ENCODE assay signal across 9 cellular contexts in the genomic region with DNA sequence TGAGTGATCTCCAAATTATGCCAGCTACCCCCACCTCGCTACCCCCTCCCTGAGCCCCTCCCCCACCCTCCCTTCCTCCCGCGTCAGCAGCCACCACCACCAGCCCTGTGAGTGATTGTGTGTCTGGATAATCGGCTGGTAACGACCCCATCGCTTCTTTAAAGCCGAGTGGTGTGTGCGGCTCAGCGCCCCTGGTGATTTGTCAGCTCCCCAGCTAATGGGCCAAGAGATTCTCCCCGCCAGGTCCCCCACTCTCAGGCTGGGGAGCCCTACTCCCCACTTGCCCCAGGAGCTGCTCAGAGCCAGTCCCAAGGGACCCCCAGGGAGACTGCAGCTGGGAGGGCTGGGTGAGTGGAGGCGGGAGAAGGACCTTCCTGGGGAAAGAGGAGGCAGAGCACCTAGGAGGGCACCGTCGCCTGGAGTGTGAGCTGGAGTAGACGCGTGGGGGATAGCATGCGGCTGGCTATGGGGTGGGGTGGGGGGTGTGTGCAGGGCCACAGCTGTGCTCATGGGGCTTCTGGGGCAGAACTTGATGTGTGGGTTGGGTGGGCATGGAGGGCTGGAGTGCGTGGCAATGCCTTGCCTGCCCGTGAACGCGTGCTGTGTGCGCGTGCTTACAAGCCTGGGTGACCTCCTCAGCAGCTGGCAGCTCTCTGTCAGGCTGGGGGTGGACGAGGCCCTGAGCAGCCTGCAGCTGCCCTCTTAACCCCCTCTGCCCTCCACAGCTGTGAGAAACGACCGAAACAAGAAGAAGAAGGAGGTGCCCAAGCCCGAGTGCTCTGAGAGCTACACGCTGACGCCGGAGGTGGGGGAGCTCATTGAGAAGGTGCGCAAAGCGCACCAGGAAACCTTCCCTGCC. TPM values are rescaled to one million over a fixed set of nuclear protein-coding genes. Genes with fewer than 3 reads are reported as not detected.
A peak's percentile ranks its signal among the peaks of the same experiment; 100 is the strongest.
DNase-seq lines count a peak whose midpoint lies in the region; ATAC-seq and TF ChIP-seq lines count a peak whose summit lies in the region.
"Had no signal": no experiment of that assay in that cellular context is flagged by ENCODE, and none has a peak within 500 bp of the region (broad histone marks: within the 10 kb centered on the region; RNA-seq: fewer than 3 reads in every experiment).

No MANE protein-coding gene starts in this region.

- no peak for ATAC-seq in GM23338
- ATAC-seq in HG02798 (IDR thresholded peaks at IDR 0.05; ENCODE audit: poor library complexity, unreplicated experiment) = no peak
- ATAC-seq in GM19035 (IDR thresholded peaks at IDR 0.05; ENCODE audit: unreplicated experiment) = no peak
- ATAC-seq in GM21528 (IDR thresholded peaks at IDR 0.05; ENCODE audit: low FRiP score, unreplicated experiment) = no peak

- intact Hi-C loops in colonic mucosa (cut with DNase I) = no loop called here

- H3K36me3 ChIP-seq in GM23338 (ENCODE audit: insufficient read depth) = no peaks in the 10 kb centered on the region
- H3K36me3 ChIP-seq in colonic mucosa = peaks cover 6% of the 10 kb centered on the region
- H3K36me3 ChIP-seq in neural progenitor cell = no peaks in the 10 kb centered on the region

- no peak for TF ChIP-seq CTCF in GM23338 (conservative IDR thresholded peaks at IDR 0.05; ENCODE audit: low read depth in 2 of 2)
- no peak for TF ChIP-seq CTCF in colonic mucosa (IDR thresholded peaks at IDR 0.05)
- no peak for TF ChIP-seq CTCF in neural progenitor cell (IDR thresholded peaks at IDR 0.05)

- H2AFZ ChIP-seq in GM23338 (no peak overlapping the region), neural progenitor cell (replicated peaks) (no peak overlapping the region)

- peaks cover 26% of the 10 kb centered on the region for H3K27me3 ChIP-seq in GM23338 (ENCODE audit: insufficient read depth)
- H3K27me3 ChIP-seq in colonic mucosa = no peaks in the 10 kb centered on the region
- peaks cover 3% of the 10 kb centered on the region for H3K27me3 ChIP-seq in neural progenitor cell

- H3K9ac ChIP-seq in colonic mucosa (ENCODE audit: low read depth in 2 of 2, low read length in 2 of 2) (no peak overlapping the region), neural progenitor cell (no peak overlapping the region)

- H3K4me1 Mint-ChIP-seq in GM23338 = peaks cover 86% of the 10 kb centered on the region
- peaks cover 66% of the 10 kb centered on the region for H3K4me1 Mint-ChIP-seq in neural progenitor cell

- H3K4me1 ChIP-seq in GM23338 (ENCODE audit: insufficient read depth) = peaks cover 69% of the 10 kb centered on the region
- peaks cover 21% of the 10 kb centered on the region for H3K4me1 ChIP-seq in colonic mucosa
- peaks cover 45% of the 10 kb centered on the region for H3K4me1 ChIP-seq in neural progenitor cell

- H4K20me1 ChIP-seq in GM23338 (replicated peaks; ENCODE audit: insufficient read depth) = peaks cover 6% of the 10 kb centered on the region; the same call in 1 of the 2 replicates
- H4K20me1 ChIP-seq in neural progenitor cell (ENCODE audit: low read depth) = peaks cover 45% of the 10 kb centered on the region

- no peaks in the 10 kb centered on the region for H3K9me3 ChIP-seq in colonic mucosa
- H3K9me3 ChIP-seq in neural progenitor cell (ENCODE audit: low read depth) = no peaks in the 10 kb centered on the region

- H3K79me2 ChIP-seq in GM23338 (replicated peaks; ENCODE audit: insufficient read depth) (no peaks in the 10 kb centered on the region), neural progenitor cell (ENCODE audit: low read depth) (no peaks in the 10 kb centered on the region)

- H3K27ac Mint-ChIP-seq in GM23338 = no peak overlapping the region
- peak overlapping the region; percentile 81 for H3K27ac Mint-ChIP-seq in neural progenitor cell

- H3K9me2 ChIP-seq in GM23338 (ENCODE audit: insufficient read depth) = no peaks in the 10 kb centered on the region

- H3K9me3 Mint-ChIP-seq in GM23338 (no peaks in the 10 kb centered on the region), neural progenitor cell (no peaks in the 10 kb centered on the region)

- H3K4me3 Mint-ChIP-seq in GM23338 (peak overlapping the region; percentile 29; the same call in 1 of the 3 replicates), neural progenitor cell (peak overlapping the region; percentile 77)

- DNase-seq in GM23338 (ENCODE audit: low spot score) (no peak), NCI-H2029 treated with DMSO at 0.1 percent for 48 hours (lab: John Stamatoyannopoulos, UW) (peak; percentile 24), colonic mucosa (peak; percentile 16), neural progenitor cell (ENCODE audit: low spot score) (peak; percentile 53)
- DNase-seq in stimulated activated CD8-positive, alpha-beta memory T cell treated with anti-CD3 and anti-CD28 coated beads, Interleukin-4, amount 100 ng/mL, for 48 hours = no peak
- DNase-seq: SW 1271 had no signal

- H3K36me3 Mint-ChIP-seq in GM23338 (ENCODE audit: low read depth) = peaks cover 41% of the 10 kb centered on the region
- H3K36me3 Mint-ChIP-seq in neural progenitor cell = peaks cover 14% of the 10 kb centered on the region

- H3F3A ChIP-seq in GM23338 (replicated peaks; ENCODE audit: low read depth) = peaks cover 6% of the 10 kb centered on the region; the same call in 1 of the 2 replicates
- H3F3A ChIP-seq in neural progenitor cell (ENCODE audit: low read depth) = peaks cover 8% of the 10 kb centered on the region

- H3K27ac ChIP-seq in GM23338 (ENCODE audit: low read depth) = no peak overlapping the region
- no peak overlapping the region for H3K27ac ChIP-seq in colonic mucosa
- no peak overlapping the region for H3K27ac ChIP-seq in neural progenitor cell

- H3K4me3 ChIP-seq in GM23338 (peak overlapping the region; percentile 34; the same call in 1 of the 2 replicates), colonic mucosa (no peak overlapping the region), neural progenitor cell (peak overlapping the region; percentile 22)

- H3K27me3 Mint-ChIP-seq in GM23338 (ENCODE audit: insufficient read depth, low read depth, poor library complexity) (peaks cover 41% of the 10 kb centered on the region), neural progenitor cell (ENCODE audit: insufficient read depth, low read depth) (no peaks in the 10 kb centered on the region)

- H3K4me2 ChIP-seq in GM23338 = peak overlapping the region; percentile 71
- peak overlapping the region; percentile 76 for H3K4me2 ChIP-seq in neural progenitor cell

RNA-seq across cellular contexts. Expression of a gene that starts 13.1 kb away (rescaled TPM):
- 1.4 and 2.8 TPM in 2 replicates for total RNA-seq in GM23338 (2014; rRNA removed; shearing (Covaris generic))
- polyA plus RNA-seq in GM23338 (2016; fragmentation: Nextera tagmentation; extraction: Ambion mirVana) = not detected in 2 replicates
- under 1 TPM; 0.40 to 0.85 TPM for total RNA-seq in colonic mucosa
- not detected in 2 replicates for total RNA-seq in neural progenitor cell (ENCODE audit: low replicate concordance)

RNA-seq across cellular contexts. Expression of a gene that starts 42.4 kb away (rescaled TPM):
- 15.9 and 17.8 TPM in 2 replicates for total RNA-seq in GM23338 (2014; rRNA removed; shearing (Covaris generic))
- polyA plus RNA-seq in GM23338 (2016; fragmentation: Nextera tagmentation; extraction: Ambion mirVana) = 7.4 and 8.7 TPM in 2 replicates
- total RNA-seq in colonic mucosa (10 to 100 TPM; 25.6 to 46.7 TPM), neural progenitor cell (ENCODE audit: low replicate concordance) (9.0 and 9.4 TPM in 2 replicates)

Comparison
In these comparisons a context has a peak if more than half of its experiments do, and no peak if none do; other contexts are left out.
1. DNase-seq: peak in NCI-H2029 treated with DMSO at 0.1 percent for 48 hours (single experiment), colonic mucosa (single experiment) and neural progenitor cell (single experiment); none in GM23338 (single experiment) and stimulated activated CD8-positive, alpha-beta memory T cell treated with anti-CD3 and anti-CD28 coated beads, Interleukin-4, amount 100 ng/mL, for 48 hours (single experiment).